9 cellular contexts compared by ENCODE assay signal in genomic region chr3:189270248-189270832, GRCh38.
DNase-seq lines count a peak whose midpoint lies in the region; ATAC-seq and TF ChIP-seq lines count a peak whose summit lies in the region.
"Had no signal": no experiment of that assay in that cellular context is flagged by ENCODE, and none has a peak within 500 bp of the region (broad histone marks: within the 10 kb centered on the region; RNA-seq: fewer than 3 reads in every experiment).

No MANE protein-coding gene starts in this region.

- TF ChIP-seq RAD21 in Ishikawa (IDR thresholded peaks at IDR 0.05; ENCODE audit: low read depth) = peak; percentile 100

- H3K27ac Mint-ChIP-seq in activated naive CD4-positive, alpha-beta T cell treated with anti-CD3 and anti-CD28 coated beads, Interleukin-2, amount 50 U/mL, for 72 hours = no peak overlapping the region

- H3K9ac ChIP-seq in OCI-LY1 (ENCODE audit: low read length) = no peak overlapping the region

- no peaks in the 10 kb centered on the region for H3K9me3 ChIP-seq in OCI-LY1 (ENCODE audit: low read length)
- no peaks in the 10 kb centered on the region for H3K9me3 ChIP-seq in right atrium auricular region

- no peak overlapping the region for H3K4me2 ChIP-seq in OCI-LY1 (ENCODE audit: low read length)

- peaks cover 0 to 3% of the 10 kb centered on the region in 2 donors for H3K9me3 Mint-ChIP-seq in activated naive CD4-positive, alpha-beta T cell treated with anti-CD3 and anti-CD28 coated beads, Interleukin-2, amount 50 U/mL, for 72 hours

- no peaks in the 10 kb centered on the region for H3K79me2 ChIP-seq in OCI-LY1 (ENCODE audit: insufficient read depth, low read length)

- no peak overlapping the region for H3K27ac ChIP-seq in OCI-LY1 (ENCODE audit: low read depth, low read length, poor library complexity, severe bottlenecking)
- no peak overlapping the region for H3K27ac ChIP-seq in right atrium auricular region

- peak; percentile 51 for TF ChIP-seq CTCF in OCI-LY1 (IDR thresholded peaks at IDR 0.05; ENCODE audit: low read length)
- TF ChIP-seq CTCF in right atrium auricular region (IDR thresholded peaks at IDR 0.05) = peak; percentile 23 to 66

- H3K36me3 Mint-ChIP-seq in activated naive CD4-positive, alpha-beta T cell treated with anti-CD3 and anti-CD28 coated beads, Interleukin-2, amount 50 U/mL, for 72 hours = no peaks in the 10 kb centered on the region

- peak; percentile 32 for DNase-seq in DMS 273 treated with DMSO at 0.1 percent for 48 hours (lab: John Stamatoyannopoulos, UW)
- DNase-seq in activated naive CD4-positive, alpha-beta T cell treated with anti-CD3 and anti-CD28 coated beads, Interleukin-2, amount 50 U/mL, for 72 hours (ENCODE audit: low spot score in 2 of 2) = peak in 1 of 2 donors; percentile 27
- no peak for DNase-seq in right atrium auricular region (ENCODE audit: low spot score)
- peak; percentile 56 for DNase-seq in stimulated activated CD4-positive, alpha-beta T cell treated with anti-CD3 and anti-CD28 coated beads, Interleukin-15, amount 100 ng/mL, for 24 hours

- H4K20me1 ChIP-seq in OCI-LY1 (ENCODE audit: insufficient read depth, low read length) = no peaks in the 10 kb centered on the region

- H3K27me3 ChIP-seq in OCI-LY1 (ENCODE audit: insufficient read depth, low read length) (no peaks in the 10 kb centered on the region), right atrium auricular region (no peaks in the 10 kb centered on the region)

- TF ChIP-seq EP300 in Ishikawa (IDR thresholded peaks at IDR 0.05; ENCODE audit: borderline replicate concordance) = peak; percentile 54; the same call in 1 of the 2 replicates

- no peak overlapping the region for H2AFZ ChIP-seq in OCI-LY1 (ENCODE audit: low read length)

- peak; percentile 86 for ATAC-seq in GM21367 (IDR thresholded peaks at IDR 0.05; ENCODE audit: unreplicated experiment)
- peak; percentile 58 to 71 for ATAC-seq in activated naive CD4-positive, alpha-beta T cell treated with anti-CD3 and anti-CD28 coated beads, Interleukin-2, amount 50 U/mL, for 72 hours
- no peak for ATAC-seq in GM19023 (IDR thresholded peaks at IDR 0.05; ENCODE audit: unreplicated experiment)

- H3K36me3 ChIP-seq in OCI-LY1 (ENCODE audit: insufficient read depth, low read length) = no peaks in the 10 kb centered on the region
- no peaks in the 10 kb centered on the region for H3K36me3 ChIP-seq in right atrium auricular region

- no peaks in the 10 kb centered on the region for H3K9me2 ChIP-seq in OCI-LY1 (ENCODE audit: low read depth, low read length)

- H3F3A ChIP-seq in OCI-LY1 (ENCODE audit: insufficient read depth, low read length) = no peaks in the 10 kb centered on the region

- H3K4me1 ChIP-seq in OCI-LY1 (ENCODE audit: insufficient read depth, low read length, severe bottlenecking) (no peaks in the 10 kb centered on the region), right atrium auricular region (no peaks in the 10 kb centered on the region)

- no peak overlapping the region for H3K4me3 ChIP-seq in OCI-LY1 (ENCODE audit: low read depth, low read length, poor library complexity, severe bottlenecking)
- no peak overlapping the region for H3K4me3 ChIP-seq in right atrium auricular region
- H3K4me3 ChIP-seq: skin epidermis had no signal

TF ChIP-seq in Ishikawa, 13 proteins besides CTCF, POLR2A, EP300 and RAD21:
- TF ChIP-seq TCF12 (IDR thresholded peaks at IDR 0.05; ENCODE audit: low read depth) (peak; percentile 54; the same call in 1 of the 2 replicates), ZBTB7A (IDR thresholded peaks at IDR 0.05; ENCODE audit: low read depth) (no peak), FOXM1 (IDR thresholded peaks at IDR 0.05; ENCODE audit: borderline replicate concordance, low read depth) (peak; percentile 50; the same call in 1 of the 2 replicates), MAX (IDR thresholded peaks at IDR 0.05) (peak; percentile 58), CEBPB (IDR thresholded peaks at IDR 0.05) (no peak), YY1 (IDR thresholded peaks at IDR 0.05; ENCODE audit: low read depth) (peak; percentile 51; the same call in 1 of the 2 replicates)
TF ChIP-seq in Ishikawa: peak in this region for 4.
